32 cellular contexts compared by ENCODE assay signal in the genomic region with DNA sequence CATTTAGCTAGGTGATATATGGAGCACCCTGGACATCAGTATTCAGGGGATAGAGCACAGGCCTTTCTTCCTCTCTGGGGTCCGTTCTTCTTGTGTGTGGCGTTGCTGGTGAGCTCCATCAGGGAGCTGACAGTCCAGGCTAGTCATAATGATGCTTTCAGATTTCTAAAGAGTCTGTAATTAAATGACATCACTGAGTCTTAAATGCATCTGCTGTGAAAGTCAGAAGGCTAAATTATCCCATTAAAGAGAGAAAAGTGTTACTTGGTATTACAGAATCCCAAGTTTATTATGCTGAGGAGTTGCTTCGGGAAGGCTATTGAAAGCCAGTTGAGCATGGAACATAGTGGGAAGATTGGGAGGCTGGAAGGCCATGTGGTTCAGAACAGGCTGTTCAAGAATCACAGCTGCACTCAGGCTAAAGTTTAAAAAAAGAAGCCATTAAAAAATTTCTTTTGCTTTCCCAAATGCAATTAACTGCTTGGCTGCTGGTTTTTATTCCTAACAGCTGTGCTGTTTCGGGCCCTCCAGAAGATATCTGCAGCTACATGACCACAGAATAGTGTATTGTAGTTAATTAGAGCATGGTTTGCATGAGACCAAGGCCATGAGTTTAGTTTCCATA.
DNase-seq lines count a peak whose midpoint lies in the region; ATAC-seq and TF ChIP-seq lines count a peak whose summit lies in the region.
"Had no signal": no experiment of that assay in that cellular context is flagged by ENCODE, and none has a peak within 500 bp of the region (broad histone marks: within the 10 kb centered on the region; RNA-seq: fewer than 3 reads in every experiment).

No MANE protein-coding gene starts in this region.

- H3K27ac Mint-ChIP-seq in natural killer cell treated with Interleukin-12 subunit alpha and Interleukin-12 subunit beta and Interleukin-15 and Interleukin-18, amount 100 ng/mL, for 72 hours: no peak overlapping the region
- H3K27ac Mint-ChIP-seq: activated CD4-positive, alpha-beta T cell treated with anti-CD3 and anti-CD28 coated beads for 36 hours; activated naive CD4-positive, alpha-beta T cell treated with anti-CD3 and anti-CD28 coated beads, Interleukin-2, amount 50 U/mL, for 24 hours; activated T-helper 2 cell treated with anti-CD3 and anti-CD28 coated beads, Interferon-gamma antibody, Interleukin-2, Interleukin-4, amounts not matched to agents 10 μg/mL and 5 μg/mL and 100 μg/mL, durations not matched to agents 14 hours and 24 hours and 36 hours; neural progenitor cell; stimulated activated naive B cell treated with anti-CD40 and anti-IgM and Interleukin-4, amounts not matched to agents 10 μg/mL and 1 μg/mL and 100 μg/mL, for 72 hours; type B pancreatic cell had no signal

- no peaks in the 10 kb centered on the region for H3K9me3 ChIP-seq in neural cell (ENCODE audit: low read length)
- H3K9me3 ChIP-seq: esophagus squamous epithelium, heart left ventricle, lower lobe of right lung had no signal

- H3K27ac ChIP-seq in neural cell (ENCODE audit: low read length): no peak overlapping the region
- H3K27ac ChIP-seq: BLaER1 treated with 17β-estradiol and CSF1 and Interleukin-3, amounts not matched to agents 10 nM and 100 nM; brain microvascular endothelial cell; esophagus squamous epithelium; foreskin keratinocyte; GM23248; heart left ventricle; lower lobe of right lung; neural progenitor cell; parathyroid adenoma had no signal

- H3K9me3 Mint-ChIP-seq in natural killer cell treated with Interleukin-12 subunit alpha and Interleukin-12 subunit beta and Interleukin-15 and Interleukin-18, amount 100 ng/mL, for 72 hours: peaks cover 1% of the 10 kb centered on the region
- H3K9me3 Mint-ChIP-seq: activated naive CD4-positive, alpha-beta T cell treated with anti-CD3 and anti-CD28 coated beads, Interleukin-2, amount 50 U/mL, for 24 hours; activated T-helper 2 cell treated with anti-CD3 and anti-CD28 coated beads, Interferon-gamma antibody, Interleukin-2, Interleukin-4, amounts not matched to agents 10 μg/mL and 5 μg/mL and 100 μg/mL, durations not matched to agents 14 hours and 24 hours and 36 hours; neural progenitor cell had no signal

- intact Hi-C loops in Right ventricle myocardium inferior (cut with DNase I) (no loop called here), cardiac septum (cut with DNase I) (no loop called here)

- no peak overlapping the region for H3K9ac ChIP-seq in neural cell (ENCODE audit: low read length)
- H3K9ac ChIP-seq: BLaER1 treated with 17β-estradiol and CSF1 and Interleukin-3, amounts not matched to agents 10 nM and 100 nM; GM23248; neural progenitor cell; parathyroid adenoma had no signal

- H3K4me3 ChIP-seq in neural cell (ENCODE audit: low read length): no peak overlapping the region
- H3K4me3 ChIP-seq: BLaER1 treated with 17β-estradiol and CSF1 and Interleukin-3, amounts not matched to agents 10 nM and 100 nM; dorsolateral prefrontal cortex; esophagus squamous epithelium; GM23248; heart left ventricle; lower lobe of right lung; neural progenitor cell had no signal

- H2AFZ ChIP-seq in neural cell (ENCODE audit: low read depth, low read length): no peak overlapping the region
- H2AFZ ChIP-seq: GM23248, neural progenitor cell, parathyroid adenoma had no signal

- H3K79me2 ChIP-seq in neural cell (replicated peaks; ENCODE audit: insufficient read depth, low read length): no peaks in the 10 kb centered on the region
- H3K79me2 ChIP-seq: parathyroid adenoma had no signal

- H3F3A ChIP-seq in neural cell (ENCODE audit: insufficient read depth, low read length, poor library complexity, severe bottlenecking): no peaks in the 10 kb centered on the region

- H3K27me3 ChIP-seq in neural cell (ENCODE audit: insufficient read depth, low read depth, low read length): no peaks in the 10 kb centered on the region
- H3K27me3 ChIP-seq: BLaER1 treated with 17β-estradiol and CSF1 and Interleukin-3, amounts not matched to agents 10 nM and 100 nM; brain microvascular endothelial cell; dorsolateral prefrontal cortex; esophagus squamous epithelium; foreskin keratinocyte; heart left ventricle; neural progenitor cell had no signal

- H3K4me2 ChIP-seq in neural cell (ENCODE audit: low read length): no peak overlapping the region
- H3K4me2 ChIP-seq: BLaER1 treated with 17β-estradiol and CSF1 and Interleukin-3, amounts not matched to agents 10 nM and 100 nM; neural progenitor cell had no signal

- no peaks in the 10 kb centered on the region for H4K20me1 ChIP-seq in neural cell (ENCODE audit: insufficient read depth)
- H4K20me1 ChIP-seq: BLaER1 treated with 17β-estradiol and CSF1 and Interleukin-3, amounts not matched to agents 10 nM and 100 nM had no signal

- no peaks in the 10 kb centered on the region for H3K27me3 Mint-ChIP-seq in natural killer cell treated with Interleukin-12 subunit alpha and Interleukin-12 subunit beta and Interleukin-15 and Interleukin-18, amount 100 ng/mL, for 72 hours
- H3K27me3 Mint-ChIP-seq: activated CD4-positive, alpha-beta T cell treated with anti-CD3 and anti-CD28 coated beads for 36 hours; activated naive CD4-positive, alpha-beta T cell treated with anti-CD3 and anti-CD28 coated beads, Interleukin-2, amount 50 U/mL, for 24 hours; stimulated activated naive B cell treated with anti-CD40 and anti-IgM and Interleukin-4, amounts not matched to agents 10 μg/mL and 1 μg/mL and 100 μg/mL, for 72 hours; type B pancreatic cell had no signal

- no peaks in the 10 kb centered on the region for H3K9me2 ChIP-seq in neural cell (ENCODE audit: insufficient read depth, low read length)

- no peaks in the 10 kb centered on the region for H3K36me3 ChIP-seq in neural cell (ENCODE audit: insufficient read depth, low read length)
- H3K36me3 ChIP-seq: brain microvascular endothelial cell, esophagus squamous epithelium, heart left ventricle, lower lobe of right lung, neural progenitor cell had no signal

- TF ChIP-seq RAD21 in neural cell (conservative IDR thresholded peaks at IDR 0.05): no peak

- TF ChIP-seq EP300 in neural cell (conservative IDR thresholded peaks at IDR 0.05; ENCODE audit: poor library complexity, severe bottlenecking): peak; percentile 12

- no peaks in the 10 kb centered on the region for H3K4me1 Mint-ChIP-seq in natural killer cell treated with Interleukin-12 subunit alpha and Interleukin-12 subunit beta and Interleukin-15 and Interleukin-18, amount 100 ng/mL, for 72 hours (ENCODE audit: low read depth in 2 of 2)
- H3K4me1 Mint-ChIP-seq: activated naive CD4-positive, alpha-beta T cell treated with anti-CD3 and anti-CD28 coated beads, Interleukin-2, amount 50 U/mL, for 24 hours; stimulated activated naive B cell treated with anti-CD40 and anti-IgM and Interleukin-4, amounts not matched to agents 10 μg/mL and 1 μg/mL and 100 μg/mL, for 72 hours had no signal

- no peak for DNase-seq in Right ventricle myocardium inferior (ENCODE audit: missing footprints)
- DNase-seq in cardiac septum (ENCODE audit: low spot score): no peak
- peak; percentile 39 to 62 for DNase-seq in NCI-H187 (lab: John Stamatoyannopoulos, UW)
- no peak for DNase-seq in natural killer cell treated with Interleukin-12 subunit alpha and Interleukin-12 subunit beta and Interleukin-15 and Interleukin-18, amount 100 ng/mL, for 72 hours (ENCODE audit: low spot score)
- no peak for DNase-seq in cerebellum (ENCODE audit: low spot score)
- DNase-seq in MV-4-11 (lab: John Stamatoyannopoulos, UW): no peak
- DNase-seq: activated CD4-positive, alpha-beta T cell treated with anti-CD3 and anti-CD28 coated beads for 36 hours; amniotic stem cell; brain microvascular endothelial cell; dorsolateral prefrontal cortex; esophagus squamous epithelium; foreskin keratinocyte; GDM1; GM23248; heart left ventricle; IMR-90; lower lobe of right lung; retina; Right ventricle myocardium superior; small intestine; stimulated activated naive B cell treated with anti-CD40 and anti-IgM and Interleukin-4, amounts not matched to agents 10 μg/mL and 1 μg/mL and 100 μg/mL, for 72 hours; substantia nigra; SW 1271; T-helper 9 cell had no signal

- TF ChIP-seq CTCF in neural cell (IDR thresholded peaks at IDR 0.05; ENCODE audit: poor library complexity, severe bottlenecking): no peak

- peaks cover 3% of the 10 kb centered on the region for H3K36me3 Mint-ChIP-seq in natural killer cell treated with Interleukin-12 subunit alpha and Interleukin-12 subunit beta and Interleukin-15 and Interleukin-18, amount 100 ng/mL, for 72 hours

- H3K4me3 Mint-ChIP-seq in natural killer cell treated with Interleukin-12 subunit alpha and Interleukin-12 subunit beta and Interleukin-15 and Interleukin-18, amount 100 ng/mL, for 72 hours: no peak overlapping the region
- H3K4me3 Mint-ChIP-seq: activated CD4-positive, alpha-beta T cell treated with anti-CD3 and anti-CD28 coated beads for 36 hours; activated naive CD4-positive, alpha-beta T cell treated with anti-CD3 and anti-CD28 coated beads, Interleukin-2, amount 50 U/mL, for 24 hours; neural progenitor cell; stimulated activated naive B cell treated with anti-CD40 and anti-IgM and Interleukin-4, amounts not matched to agents 10 μg/mL and 1 μg/mL and 100 μg/mL, for 72 hours; type B pancreatic cell had no signal

- ATAC-seq in Right ventricle myocardium inferior (peak; percentile 28), SK-N-SH treated with all-trans-retinoic acid at 6 μM for 48 hours (peak; percentile 36; the same call in 2 of the 3 replicates)
- no peak for ATAC-seq in natural killer cell treated with Interleukin-12 subunit alpha and Interleukin-12 subunit beta and Interleukin-15 and Interleukin-18, amount 100 ng/mL, for 72 hours
- ATAC-seq: activated CD4-positive, alpha-beta T cell treated with anti-CD3 and anti-CD28 coated beads for 36 hours; foreskin keratinocyte; lower lobe of right lung; stimulated activated naive B cell treated with anti-CD40 and anti-IgM and Interleukin-4, amounts not matched to agents 10 μg/mL and 1 μg/mL and 100 μg/mL, for 72 hours had no signal

TF ChIP-seq in SK-N-SH treated with all-trans-retinoic acid at 6 μM for 48 hours, 23 proteins besides CTCF, POLR2A, EP300 and RAD21 (continues in another document):
- 0 out of 2 replicates have a peak, but pooled peaks have one; percentile 50 for TF ChIP-seq ZNF565 (CRISPR knock-in tag; conservative IDR thresholded peaks at IDR 0.05; ENCODE audit: low read depth)
- TF ChIP-seq SNAI2 (CRISPR knock-in tag; IDR thresholded peaks at IDR 0.05): 0 out of 2 replicates have a peak, but pooled peaks have one; percentile 79
- TF ChIP-seq TCF4 (CRISPR knock-in tag; IDR thresholded peaks at IDR 0.05; ENCODE audit: borderline replicate concordance): peak; percentile 99

TF ChIP-seq in neural cell, 6 proteins besides CTCF, POLR2A, EP300 and RAD21 (continues in another document):
- TF ChIP-seq POLR2AphosphoS5 (IDR thresholded peaks at IDR 0.05) (no peak), MXI1 (conservative IDR thresholded peaks at IDR 0.05; ENCODE audit: poor library complexity, severe bottlenecking) (no peak)

Comparison
In these comparisons a context has a peak if more than half of its experiments do, and no peak if none do; other contexts are left out.
1. ATAC-seq: peak in Right ventricle myocardium inferior (single experiment) and SK-N-SH treated with all-trans-retinoic acid at 6 μM for 48 hours (single experiment); none in natural killer cell treated with Interleukin-12 subunit alpha and Interleukin-12 subunit beta and Interleukin-15 and Interleukin-18, amount 100 ng/mL, for 72 hours (0 of 2).
2. DNase-seq: peak in NCI-H187 (2 of 2); none in Right ventricle myocardium inferior (single experiment), cardiac septum (single experiment), natural killer cell treated with Interleukin-12 subunit alpha and Interleukin-12 subunit beta and Interleukin-15 and Interleukin-18, amount 100 ng/mL, for 72 hours (single experiment), cerebellum (single experiment) and MV-4-11 (single experiment).